Comparison of ENCODE assay signal across 21 cellular contexts in the genomic region with DNA sequence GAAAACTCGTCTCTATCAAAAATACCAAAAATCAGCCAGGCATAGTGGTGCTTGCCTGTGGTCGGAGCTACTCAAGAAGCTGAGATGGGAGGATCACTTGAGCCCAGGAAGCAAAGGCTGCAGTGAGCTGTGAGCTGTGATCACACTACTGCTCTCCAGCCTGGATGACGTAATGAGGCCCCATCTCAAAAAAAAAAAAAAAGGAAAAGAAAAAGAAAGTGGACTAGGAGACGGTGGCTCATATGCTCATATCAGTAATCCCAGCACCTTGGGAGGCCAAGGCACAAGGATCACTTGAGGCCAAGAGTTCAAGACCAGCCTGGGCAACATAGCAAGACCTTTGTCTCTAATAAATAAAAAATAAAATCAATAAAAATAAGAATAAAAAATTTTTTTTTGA. TPM values are rescaled to one million over a fixed set of nuclear protein-coding genes. Genes with fewer than 3 reads are reported as not detected.
DNase-seq lines count a peak whose midpoint lies in the region; ATAC-seq, FAIRE-seq and TF ChIP-seq lines count a peak whose summit lies in the region.
"Had no signal": no experiment of that assay in that cellular context is flagged by ENCODE, and none has a peak within 500 bp of the region (broad histone marks: within the 10 kb centered on the region; RNA-seq: fewer than 3 reads in every experiment).

No MANE protein-coding gene starts in this region.

- no peak overlapping the region for H3K4me2 ChIP-seq in GM23338
- H3K4me2 ChIP-seq: BLaER1 had no signal

- peaks cover 4% of the 10 kb centered on the region for H3K27me3 Mint-ChIP-seq in GM23338 (ENCODE audit: insufficient read depth, low read depth, poor library complexity)
- H3K27me3 Mint-ChIP-seq: natural killer cell treated with Interleukin-12 subunit alpha and Interleukin-12 subunit beta and Interleukin-15 and Interleukin-18, amount 100 ng/mL, for 72 hours had no signal

- no peaks in the 10 kb centered on the region for H3F3A ChIP-seq in GM23338 (replicated peaks; ENCODE audit: low read depth)

- H3K4me3 ChIP-seq in GM23338 (no peak overlapping the region), NB4 (ENCODE audit: low read depth, low read length) (no peak overlapping the region)
- H3K4me3 ChIP-seq: adrenal gland, BLaER1, lower lobe of right lung had no signal

- no peak for FAIRE-seq in H54 (lab: Jason Lieb, UNC)
- FAIRE-seq in GM12892 (lab: Jason Lieb, UNC): no peak
- no peak for FAIRE-seq in GM12891 (lab: Jason Lieb, UNC)
- FAIRE-seq: colon, HTR-8/SVneo had no signal

- H2AFZ ChIP-seq in GM23338: no peak overlapping the region

- H3K36me3 Mint-ChIP-seq in GM23338 (ENCODE audit: low read depth): no peaks in the 10 kb centered on the region
- H3K36me3 Mint-ChIP-seq: natural killer cell treated with Interleukin-12 subunit alpha and Interleukin-12 subunit beta and Interleukin-15 and Interleukin-18, amount 100 ng/mL, for 72 hours had no signal

- H3K4me1 Mint-ChIP-seq in GM23338: no peaks in the 10 kb centered on the region

- no peaks in the 10 kb centered on the region for H4K20me1 ChIP-seq in GM23338 (replicated peaks; ENCODE audit: insufficient read depth)
- H4K20me1 ChIP-seq: BLaER1 had no signal

- H3K9me3 Mint-ChIP-seq in GM23338: no peaks in the 10 kb centered on the region
- H3K9me3 Mint-ChIP-seq: natural killer cell treated with Interleukin-12 subunit alpha and Interleukin-12 subunit beta and Interleukin-15 and Interleukin-18, amount 100 ng/mL, for 72 hours had no signal

- H3K36me3 ChIP-seq in GM23338 (ENCODE audit: insufficient read depth): no peaks in the 10 kb centered on the region
- H3K36me3 ChIP-seq: adrenal gland, BLaER1, lower lobe of right lung had no signal

- no peaks in the 10 kb centered on the region for H3K79me2 ChIP-seq in GM23338 (replicated peaks; ENCODE audit: insufficient read depth)

- DNase-seq in GM23338 (ENCODE audit: low spot score): no peak
- DNase-seq in NB4 (ENCODE audit: low read depth): peak; percentile 69
- peak; percentile 26 for DNase-seq in astrocyte of the hippocampus (ENCODE audit: low read depth, low spot score)
- peak; percentile 75 for DNase-seq in kidney tubule cell (ENCODE audit: low spot score)
- no peak for DNase-seq in H54 (ENCODE audit: insufficient read length, low spot score)
- DNase-seq in NCI-H1092 (lab: John Stamatoyannopoulos, UW): no peak
- DNase-seq in GM12892 (ENCODE audit: insufficient read length): no peak
- no peak for DNase-seq in GM12891 (ENCODE audit: insufficient read length, low spot score)
- DNase-seq: activated CD4-positive, alpha-beta T cell treated with anti-CD3 and anti-CD28 coated beads for 4 hours; activated T-cell treated with anti-CD3 and anti-CD28 coated beads, Interleukin-2, amount 50 U/mL, for 1 hour; adrenal gland; DMS79 treated with DMSO at 0.1 percent for 48 hours; NCI-H1092 treated with DMSO at 0.1 percent for 48 hours; NCI-H345; stimulated activated CD4-positive, alpha-beta T cell treated with anti-CD3 and anti-CD28 coated beads, Interleukin-1b, Interleukin-23, amount 100 ng/mL, for 48 hours; T-helper 2 cell had no signal

- H3K9me2 ChIP-seq in GM23338 (ENCODE audit: insufficient read depth): no peaks in the 10 kb centered on the region

- H3K27ac ChIP-seq in GM23338 (ENCODE audit: low read depth): 0 out of 2 replicates have a peak overlapping the region, but pooled peaks have one; percentile 45
- H3K27ac ChIP-seq: adrenal gland, BLaER1, lower lobe of right lung had no signal

- no peak overlapping the region for H3K27ac Mint-ChIP-seq in GM23338
- H3K27ac Mint-ChIP-seq: natural killer cell treated with Interleukin-12 subunit alpha and Interleukin-12 subunit beta and Interleukin-15 and Interleukin-18, amount 100 ng/mL, for 72 hours had no signal

- no peak overlapping the region for H3K4me3 Mint-ChIP-seq in GM23338
- H3K4me3 Mint-ChIP-seq: natural killer cell treated with Interleukin-12 subunit alpha and Interleukin-12 subunit beta and Interleukin-15 and Interleukin-18, amount 100 ng/mL, for 72 hours had no signal

- no peaks in the 10 kb centered on the region for H3K27me3 ChIP-seq in GM23338 (ENCODE audit: insufficient read depth)
- H3K27me3 ChIP-seq: adrenal gland, BLaER1 had no signal

- TF ChIP-seq CTCF in GM23338 (conservative IDR thresholded peaks at IDR 0.05; ENCODE audit: low read depth in 2 of 2) (no peak), NB4 (IDR thresholded peaks at IDR 0.05; ENCODE audit: low read depth, low read length) (no peak)

- no peaks in the 10 kb centered on the region for H3K4me1 ChIP-seq in GM23338 (ENCODE audit: insufficient read depth)
- H3K4me1 ChIP-seq: adrenal gland, BLaER1 had no signal

- no peak for TF ChIP-seq POLR2A in NB4 (IDR thresholded peaks at IDR 0.05; ENCODE audit: extremely low read depth, insufficient read length)
- TF ChIP-seq POLR2A in H54 (IDR thresholded peaks at IDR 0.05; ENCODE audit: low read depth, low read length): no peak
- TF ChIP-seq POLR2A in GM12892 (IDR thresholded peaks at IDR 0.05; ENCODE audit: low read depth, low read length): no peak
- no peak for TF ChIP-seq POLR2A in GM12891 (IDR thresholded peaks at IDR 0.05; ENCODE audit: low read depth, low read length)

- no peak for ATAC-seq in GM23338
- ATAC-seq: lower lobe of right lung; natural killer cell treated with Interleukin-12 subunit alpha and Interleukin-12 subunit beta and Interleukin-15 and Interleukin-18, amount 100 ng/mL, for 72 hours had no signal

TF ChIP-seq in GM23338, 12 proteins besides CTCF, POLR2A, EP300 and RAD21 (continues in another document):
- TF ChIP-seq JUNB (IDR thresholded peaks at IDR 0.05; ENCODE audit: unreplicated experiment): no peak
- no peak for TF ChIP-seq REST (IDR thresholded peaks at IDR 0.05; ENCODE audit: unreplicated experiment)
- TF ChIP-seq CREB1 (CRISPR knock-in tag; IDR thresholded peaks at IDR 0.05; ENCODE audit: low read depth): no peak

TF ChIP-seq in GM12891, 5 proteins besides CTCF, POLR2A, EP300 and RAD21:
- TF ChIP-seq SPI1 (IDR thresholded peaks at IDR 0.05; ENCODE audit: low read depth, low read length) (no peak), PAX5 (IDR thresholded peaks at IDR 0.05; ENCODE audit: insufficient read depth, low read length, severe bottlenecking) (no peak), TAF1 (IDR thresholded peaks at IDR 0.05; ENCODE audit: low read depth, low read length) (no peak), POU2F2 (IDR thresholded peaks at IDR 0.05; ENCODE audit: low read depth, low read length) (no peak), POLR2AphosphoS5 (IDR thresholded peaks at IDR 0.05; ENCODE audit: low read depth, low read length) (no peak)

RNA-seq across cellular contexts. Expression of gene SUMO2, which starts 8.8 kb away (rescaled TPM):
- 133 and 139 TPM in 2 replicates for total RNA-seq in GM23338 (2014; rRNA removed; shearing (Covaris generic))
- polyA plus RNA-seq in GM23338 (2016; fragmentation: Nextera tagmentation; extraction: Ambion mirVana): 784 and 890 TPM in 2 replicates
- polyA plus RNA-seq in GM12892 (2012; ENCODE audit: missing spikeins): 300 TPM
- 260 TPM for polyA plus RNA-seq in GM12891 (2012; ENCODE audit: low read depth, missing spikeins)

RNA-seq across cellular contexts. Expression of gene NUP85, which starts 13.9 kb away (rescaled TPM):
- 57.2 and 59.4 TPM in 2 replicates for total RNA-seq in GM23338 (2014; rRNA removed; shearing (Covaris generic))
- 114 and 116 TPM in 2 replicates for polyA plus RNA-seq in GM23338 (2016; fragmentation: Nextera tagmentation; extraction: Ambion mirVana)
- 63.7 TPM for polyA plus RNA-seq in GM12892 (2012; ENCODE audit: missing spikeins)
- polyA plus RNA-seq in GM12891 (2012; ENCODE audit: low read depth, missing spikeins): 41.1 TPM

RNA-seq across cellular contexts. Expression of gene JPT1, which starts 37.3 kb away (rescaled TPM):
- 249 and 278 TPM in 2 replicates for total RNA-seq in GM23338 (2014; rRNA removed; shearing (Covaris generic))
- polyA plus RNA-seq in GM23338 (2016; fragmentation: Nextera tagmentation; extraction: Ambion mirVana): 903 and 929 TPM in 2 replicates
- polyA plus RNA-seq in GM12892 (2012; ENCODE audit: missing spikeins): 218 TPM
- polyA plus RNA-seq in GM12891 (2012; ENCODE audit: low read depth, missing spikeins): 347 TPM

Comparison
In these comparisons a context has a peak if more than half of its experiments do, and no peak if none do; other contexts are left out.
1. DNase-seq: peak in NB4 (single experiment), astrocyte of the hippocampus (single experiment) and kidney tubule cell (single experiment); none in GM23338 (single experiment), H54 (single experiment), NCI-H1092 (single experiment), GM12892 (single experiment) and GM12891 (single experiment).